ENCODE assay signal across 32 cellular contexts in the genomic region with DNA sequence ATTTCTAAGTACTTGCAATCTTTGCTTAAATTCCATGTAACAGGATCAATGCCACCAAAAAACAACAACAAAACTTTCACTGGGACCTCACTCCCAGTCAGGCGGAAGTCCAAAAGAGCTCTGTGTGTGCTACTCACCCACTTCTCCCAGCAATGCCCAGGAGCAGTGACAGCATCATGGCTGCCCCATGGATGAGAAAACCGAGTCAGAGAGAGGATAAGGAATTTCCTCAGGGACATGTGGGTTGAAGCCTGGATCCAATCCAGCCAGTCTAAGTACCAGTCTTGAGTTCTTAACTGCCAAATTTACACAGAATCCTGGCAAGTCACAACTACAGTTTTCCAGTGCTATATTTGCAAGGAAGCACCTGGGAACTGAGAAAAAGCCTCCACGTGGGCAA.
A peak's percentile ranks its signal among the peaks of the same experiment; 100 is the strongest.
DNase-seq lines count a peak whose midpoint lies in the region; ATAC-seq, FAIRE-seq and TF ChIP-seq lines count a peak whose summit lies in the region.
"Had no signal": no experiment of that assay in that cellular context is flagged by ENCODE, and none has a peak within 500 bp of the region (broad histone marks: within the 10 kb centered on the region; RNA-seq: fewer than 3 reads in every experiment).

No MANE protein-coding gene starts in this region.

- no peaks in the 10 kb centered on the region for H3K9me2 ChIP-seq in GM23248 (ENCODE audit: insufficient read depth)

- no peaks in the 10 kb centered on the region for H3K27me3 ChIP-seq in GM23248 (replicated peaks; ENCODE audit: insufficient read depth)
- no peaks in the 10 kb centered on the region for H3K27me3 ChIP-seq in adrenal gland
- no peaks in the 10 kb centered on the region for H3K27me3 ChIP-seq in small intestine (ENCODE audit: control insufficient read depth in 2 of 2, insufficient read depth in 2 of 2, low read length in 2 of 2)
- H3K27me3 ChIP-seq: ovary, suprapubic skin had no signal

- TF ChIP-seq POLR2A in adrenal gland (IDR thresholded peaks at IDR 0.05), result no peak

- no peaks in the 10 kb centered on the region for H3K36me3 ChIP-seq in GM23248 (ENCODE audit: low read depth)
- H3K36me3 ChIP-seq in adrenal gland (replicated peaks in 1 of 2), result no peaks in the 10 kb centered on the region
- no peaks in the 10 kb centered on the region for H3K36me3 ChIP-seq in small intestine (ENCODE audit: control insufficient read depth in 2 of 2, insufficient read depth in 2 of 2, low read length in 2 of 2)
- H3K36me3 ChIP-seq: ovary, suprapubic skin had no signal

- WGBS in GM23248 (ENCODE audit: low coverage in 1 of 2, low lambda C conversion rate in 2 of 2, missing lambda C conversion rate in 2 of 2), 2 experiments, result 58 to 63% methylated on average over 3 of the region's 3 CpGs
- WGBS in adrenal gland, 4 donors, result 34 to 52% (median 41%) methylated on average over 3 of the region's 3 CpGs
- WGBS in small intestine, 3 donors, result 31 to 58% (median 48%) methylated on average over 3 of the region's 3 CpGs

- in situ Hi-C loops in GM23248 (cut with MboI), result loop anchor here (25.0 kb wide), 2 partner anchors 510 to 660 kb away; no protein-coding TSS in a partner anchor

- H3K9ac ChIP-seq in GM23248, result no peak overlapping the region

- H3K79me2 ChIP-seq in GM23248 (ENCODE audit: insufficient read depth), result peaks cover 83% of the 10 kb centered on the region

- TF ChIP-seq CTCF in adrenal gland (IDR thresholded peaks at IDR 0.05), result no peak

- H4K20me1 ChIP-seq in GM23248 (ENCODE audit: insufficient read depth), result no peaks in the 10 kb centered on the region

- H3K27ac Mint-ChIP-seq in activated naive CD4-positive, alpha-beta T cell treated with anti-CD3 and anti-CD28 coated beads, Interleukin-2, amount 10 ng/mL, durations not matched to agents 7 days and 5 days, result no peak overlapping the region
- H3K27ac Mint-ChIP-seq: activated B cell treated with CpG ODN at 0.5 μM for 24 hours; activated naive CD4-positive, alpha-beta T cell treated with anti-CD3 and anti-CD28 coated beads, Interleukin-2, amount 50 U/mL, for 24 hours; dendritic cell treated with granulocyte-macrophage colony-stimulating factor and Interleukin-4, amounts not matched to agents 40 ng/mL and 50 ng/mL, for 4 days; stimulated activated effector memory CD8-positive, alpha-beta T cell treated with anti-CD3 and anti-CD28 coated beads, Interleukin-12 subunit alpha, Interleukin-12 subunit beta, amount 100 ng/mL, for 72 hours had no signal

- no peak overlapping the region for H3K27ac ChIP-seq in GM23248
- H3K27ac ChIP-seq in adrenal gland, result peak overlapping the region; percentile 9 to 75 (median 48)
- peak overlapping the region in 1 of 2 donors; percentile 6 for H3K27ac ChIP-seq in small intestine (ENCODE audit: low read depth in 1 of 2, low read length in 1 of 2)
- H3K27ac ChIP-seq: ovary, PC-9, suprapubic skin had no signal

- H3K27me3 Mint-ChIP-seq in activated naive CD4-positive, alpha-beta T cell treated with anti-CD3 and anti-CD28 coated beads, Interleukin-2, amount 10 ng/mL, durations not matched to agents 7 days and 5 days, result no peaks in the 10 kb centered on the region
- H3K27me3 Mint-ChIP-seq: activated B cell treated with CpG ODN at 0.5 μM for 24 hours; activated naive CD4-positive, alpha-beta T cell treated with anti-CD3 and anti-CD28 coated beads, Interleukin-2, amount 50 U/mL, for 24 hours; dendritic cell treated with granulocyte-macrophage colony-stimulating factor and Interleukin-4, amounts not matched to agents 40 ng/mL and 50 ng/mL, for 4 days had no signal

- H3K36me3 Mint-ChIP-seq in activated naive CD4-positive, alpha-beta T cell treated with anti-CD3 and anti-CD28 coated beads, Interleukin-2, amount 10 ng/mL, durations not matched to agents 7 days and 5 days, result no peaks in the 10 kb centered on the region
- H3K36me3 Mint-ChIP-seq: stimulated activated effector memory CD8-positive, alpha-beta T cell treated with anti-CD3 and anti-CD28 coated beads, Interleukin-12 subunit alpha, Interleukin-12 subunit beta, amount 100 ng/mL, for 72 hours had no signal

- intact Hi-C loops in adrenal gland (cut with DNase I), result no loop called here

- no peak overlapping the region for H3K4me3 ChIP-seq in GM23248
- H3K4me3 ChIP-seq in adrenal gland, result peak overlapping the region in 1 of 4 donors; percentile 24
- no peak overlapping the region for H3K4me3 ChIP-seq in small intestine (ENCODE audit: low read depth in 1 of 2, low read length in 2 of 2)
- H3K4me3 ChIP-seq: lung, ovary, PC-9, suprapubic skin had no signal

- FAIRE-seq in small intestine (lab: Jason Lieb, UNC), result no peak
- FAIRE-seq: endometrium, HepG2 had no signal

- no peak overlapping the region for H2AFZ ChIP-seq in GM23248
- H2AFZ ChIP-seq: PC-9 had no signal

- H3K9me3 ChIP-seq in GM23248 (ENCODE audit: low read depth) (no peaks in the 10 kb centered on the region), adrenal gland (replicated peaks in 1 of 3) (no peaks in the 10 kb centered on the region), small intestine (ENCODE audit: control insufficient read depth, low read depth) (no peaks in the 10 kb centered on the region)
- H3K9me3 ChIP-seq: ovary, suprapubic skin had no signal

- CTCF ChIA-PET in activated naive CD4-positive, alpha-beta T cell treated with anti-CD3 and anti-CD28 coated beads, Interleukin-2, amount 10 ng/mL, durations not matched to agents 7 days and 5 days (lab: Charles Lee), result no interaction called here

- H3K4me2 ChIP-seq in GM23248 (ENCODE audit: unreplicated experiment), result no peak overlapping the region
- H3K4me2 ChIP-seq: PC-9 had no signal

- no peaks in the 10 kb centered on the region for H3K4me1 Mint-ChIP-seq in activated naive CD4-positive, alpha-beta T cell treated with anti-CD3 and anti-CD28 coated beads, Interleukin-2, amount 10 ng/mL, durations not matched to agents 7 days and 5 days
- H3K4me1 Mint-ChIP-seq: activated B cell treated with CpG ODN at 0.5 μM for 24 hours had no signal

- ATAC-seq in GM21367 (IDR thresholded peaks at IDR 0.05; ENCODE audit: unreplicated experiment), result no peak
- ATAC-seq: HepG2; right cardiac atrium; stimulated activated effector memory CD8-positive, alpha-beta T cell treated with anti-CD3 and anti-CD28 coated beads, Interleukin-12 subunit alpha, Interleukin-12 subunit beta, amount 100 ng/mL, for 72 hours had no signal

- no peaks in the 10 kb centered on the region for H3K9me3 Mint-ChIP-seq in activated naive CD4-positive, alpha-beta T cell treated with anti-CD3 and anti-CD28 coated beads, Interleukin-2, amount 10 ng/mL, durations not matched to agents 7 days and 5 days
- H3K9me3 Mint-ChIP-seq: activated B cell treated with CpG ODN at 0.5 μM for 24 hours; activated naive CD4-positive, alpha-beta T cell treated with anti-CD3 and anti-CD28 coated beads, Interleukin-2, amount 50 U/mL, for 24 hours; dendritic cell treated with granulocyte-macrophage colony-stimulating factor and Interleukin-4, amounts not matched to agents 40 ng/mL and 50 ng/mL, for 4 days; nephron progenitor cell; stimulated activated effector memory CD8-positive, alpha-beta T cell treated with anti-CD3 and anti-CD28 coated beads, Interleukin-12 subunit alpha, Interleukin-12 subunit beta, amount 100 ng/mL, for 72 hours had no signal

- H3F3A ChIP-seq in GM23248 (ENCODE audit: insufficient read depth), result peaks cover 48% of the 10 kb centered on the region

- no peak overlapping the region for H3K4me3 Mint-ChIP-seq in activated naive CD4-positive, alpha-beta T cell treated with anti-CD3 and anti-CD28 coated beads, Interleukin-2, amount 10 ng/mL, durations not matched to agents 7 days and 5 days
- H3K4me3 Mint-ChIP-seq: activated B cell treated with CpG ODN at 0.5 μM for 24 hours; activated naive CD4-positive, alpha-beta T cell treated with anti-CD3 and anti-CD28 coated beads, Interleukin-2, amount 50 U/mL, for 24 hours; dendritic cell treated with granulocyte-macrophage colony-stimulating factor and Interleukin-4, amounts not matched to agents 40 ng/mL and 50 ng/mL, for 4 days; nephron progenitor cell; stimulated activated effector memory CD8-positive, alpha-beta T cell treated with anti-CD3 and anti-CD28 coated beads, Interleukin-12 subunit alpha, Interleukin-12 subunit beta, amount 100 ng/mL, for 72 hours had no signal

- H3K4me1 ChIP-seq in GM23248 (ENCODE audit: insufficient read depth), result peaks cover 68% of the 10 kb centered on the region
- peaks cover 14 to 36% of the 10 kb centered on the region in 2 donors for H3K4me1 ChIP-seq in adrenal gland (replicated peaks in 1 of 2)
- H3K4me1 ChIP-seq in small intestine (ENCODE audit: control insufficient read depth in 2 of 2, insufficient read depth in 1 of 2, low read depth in 1 of 2, low read length in 1 of 2), result peaks cover 5 to 11% of the 10 kb centered on the region in 2 donors

- DNase-seq in GM23248 (peak; percentile 59), adrenal gland (peak in 5 of 7 donors; percentile 39 to 53 (median 48)), fibroblast of peridontal ligament (ENCODE audit: extremely low read depth) (peak; percentile 70), small intestine (peak; percentile 12), CD1c-positive myeloid dendritic cell (ENCODE audit: extremely low spot score) (no peak)
- no peak for DNase-seq in activated naive CD4-positive, alpha-beta T cell (lab: John Stamatoyannopoulos, UW)
- DNase-seq in activated naive CD4-positive, alpha-beta T cell treated with anti-CD3 and anti-CD28 coated beads, Interleukin-2, amount 10 ng/mL, durations not matched to agents 7 days and 5 days, result no peak
- DNase-seq: activated B cell treated with CpG ODN at 0.5 μM for 24 hours; C1 segment of cervical spinal cord; caudate nucleus; H7; islet precursor cell; Kasumi-1; NCI-H1092; NCI-H187; NCI-H2171; NCI-H524; nephron progenitor cell; NK-92 treated with Interleukin-12 subunit alpha and Interleukin-12 subunit beta, amount 100 ng/mL, for 24 hours; ovary; PC-9; right cardiac atrium; Right ventricle myocardium superior; stimulated activated CD4-positive, alpha-beta T cell treated with anti-CD3 and anti-CD28 coated beads, Interleukin-4, amount 100 ng/mL, for 1 hour had no signal

Comparison
In these comparisons a context has a peak if more than half of its experiments do, and no peak if none do; other contexts are left out.
1. DNase-seq: peak in GM23248 (single experiment), adrenal gland (5 of 7), fibroblast of peridontal ligament (single experiment) and small intestine (single experiment); none in CD1c-positive myeloid dendritic cell (single experiment), activated naive CD4-positive, alpha-beta T cell (0 of 4) and activated naive CD4-positive, alpha-beta T cell treated with anti-CD3 and anti-CD28 coated beads, Interleukin-2, amount 10 ng/mL, durations not matched to agents 7 days and 5 days (single experiment).